8 cellular contexts compared by ENCODE assay signal in the genomic region with DNA sequence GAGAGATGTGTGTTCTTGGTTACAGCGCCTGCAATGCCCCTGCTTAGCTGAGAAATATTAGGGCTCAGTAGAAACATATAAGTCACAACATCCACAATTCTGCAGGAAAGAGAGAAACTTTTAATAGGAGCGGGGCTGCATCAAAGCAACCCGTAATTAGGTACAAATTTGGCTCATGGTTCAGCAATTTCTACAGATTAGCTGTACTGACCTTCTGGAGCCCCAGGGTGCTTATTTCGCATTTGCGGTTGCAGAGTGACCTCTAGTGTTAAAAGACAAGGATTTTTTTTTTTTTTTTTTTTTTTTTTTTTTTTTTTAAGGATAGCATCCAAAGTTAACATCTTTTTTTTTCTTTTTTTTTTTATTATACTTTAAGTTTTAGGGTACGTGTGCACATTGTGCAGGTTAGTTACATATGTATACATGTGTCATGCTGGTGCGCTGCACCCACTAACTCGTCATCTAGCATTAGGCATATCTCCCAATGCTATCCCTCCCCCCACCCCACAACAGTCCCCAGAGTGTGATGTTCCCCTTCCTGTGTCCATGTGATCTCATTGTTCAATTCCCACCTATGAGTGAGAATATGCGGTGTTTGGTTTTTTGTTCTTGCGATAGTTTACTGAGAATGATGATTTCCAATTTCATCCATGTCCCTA.
DNase-seq lines count a peak whose midpoint lies in the region; ATAC-seq and TF ChIP-seq lines count a peak whose summit lies in the region.
"Not testable (repeated sequence)": the region's sequence is repeated elsewhere in the genome, so short reads cannot be mapped to it uniquely, and the experiment has no call there.

No MANE protein-coding gene starts in this region.

- H3K4me3 ChIP-seq in OCI-LY7 (ENCODE audit: low read depth, low read length, poor library complexity, severe bottlenecking); fibroblast of mammary gland (ENCODE audit: control insufficient read depth, low read depth, low read length); lower lobe of right lung; vagina: not testable (repeated sequence)

- ATAC-seq in activated T-cell treated with anti-CD3 and anti-CD28 coated beads, Interleukin-2, amount 50 U/mL, for 72 hours (replicated peaks in 1 of 2); lower lobe of right lung: not testable (repeated sequence)

- not testable (repeated sequence) for H3K9me3 ChIP-seq in OCI-LY7 (ENCODE audit: low read length); lower lobe of right lung; vagina

- TF ChIP-seq POLR2A in vagina (IDR thresholded peaks at IDR 0.05) = not testable (repeated sequence)

- intact Hi-C loops in OCI-LY7 (cut with micrococcal nuclease; ENCODE audit: unreplicated experiment) = loop anchor here (2.0 kb wide), 1 partner anchor 386 kb away; no protein-coding TSS in a partner anchor
- intact Hi-C loops in lower lobe of right lung (cut with DNase I); vagina (cut with DNase I): not testable (repeated sequence)

- peaks cover 25% of the 10 kb centered on the region for H3K27me3 ChIP-seq in lower lobe of right lung (ENCODE audit: low read depth)
- H3K27me3 ChIP-seq in vagina = not testable (repeated sequence)

- H3K4me1 ChIP-seq in OCI-LY7 (ENCODE audit: insufficient read depth, low read length, poor library complexity, severe bottlenecking); lower lobe of right lung; vagina: not testable (repeated sequence)

- not testable (repeated sequence) for H4K20me1 ChIP-seq in OCI-LY7 (ENCODE audit: insufficient read depth, low read length)

- H3K4me1 Mint-ChIP-seq in activated T-cell treated with anti-CD3 and anti-CD28 coated beads, Interleukin-2, amount 50 U/mL, for 72 hours (ENCODE audit: low read depth) = not testable (repeated sequence)

- H3K79me2 ChIP-seq in OCI-LY7 (ENCODE audit: insufficient read depth, low read depth, low read length) = not testable (repeated sequence)

- DNase-seq in ELR (ENCODE audit: low read depth) (peak; percentile 73), HEK293T (ENCODE audit: extremely low spot score) (peak; percentile 59), NCI-H1092 treated with DMSO at 0.1 percent for 48 hours (lab: John Stamatoyannopoulos, UW) (peak; percentile 9), OCI-LY7 (ENCODE audit: low spot score) (peak; percentile 54), fibroblast of mammary gland (ENCODE audit: low read depth) (peak; percentile 52)
- DNase-seq in activated T-cell treated with anti-CD3 and anti-CD28 coated beads, Interleukin-2, amount 50 U/mL, for 72 hours = peak; percentile 8 to 18
- not testable (repeated sequence) for DNase-seq in lower lobe of right lung; vagina (ENCODE audit: extremely low spot score in 2 of 2)

- not testable (repeated sequence) for H3K36me3 Mint-ChIP-seq in activated T-cell treated with anti-CD3 and anti-CD28 coated beads, Interleukin-2, amount 50 U/mL, for 72 hours (ENCODE audit: insufficient read depth in 2 of 2)

- not testable (repeated sequence) for H3K9me2 ChIP-seq in OCI-LY7 (ENCODE audit: insufficient read depth, low read length)

- H3K27ac ChIP-seq in OCI-LY7 (ENCODE audit: low read depth, low read length, poor library complexity, severe bottlenecking); lower lobe of right lung; vagina: not testable (repeated sequence)

- POLR2A ChIA-PET in HEK293T (lab: Yijun Ruan, JAX); OCI-LY7 (lab: Charles Lee): not testable (repeated sequence)

- CTCF ChIA-PET in HEK293T (lab: Yijun Ruan, JAX) = interaction anchor here (0.6 to 1.2 kb wide), 5 partner anchors 9 to 133 kb away, joined by 3 to 9 read pairs (median 3); no protein-coding TSS in a partner anchor
- CTCF ChIA-PET in OCI-LY7 (lab: Charles Lee; ENCODE audit: unreplicated experiment) = not testable (repeated sequence)

- not testable (repeated sequence) for H3K36me3 ChIP-seq in OCI-LY7 (ENCODE audit: insufficient read depth, low read length); lower lobe of right lung; vagina

- H2AFZ ChIP-seq in OCI-LY7 (ENCODE audit: low read length) = not testable (repeated sequence)

- H3K4me2 ChIP-seq in OCI-LY7 (ENCODE audit: low read length) = not testable (repeated sequence)

- peaks cover 27% of the 10 kb centered on the region for H3K27me3 Mint-ChIP-seq in activated T-cell treated with anti-CD3 and anti-CD28 coated beads, Interleukin-2, amount 50 U/mL, for 72 hours (ENCODE audit: low read depth)

- TF ChIP-seq CTCF in OCI-LY7 (conservative IDR thresholded peaks at IDR 0.05; ENCODE audit: low read length) = peak; percentile 65
- peak; percentile 44 for TF ChIP-seq CTCF in fibroblast of mammary gland (conservative IDR thresholded peaks at IDR 0.05; ENCODE audit: control insufficient read depth, insufficient read depth, low read depth, low read length)
- TF ChIP-seq CTCF in lower lobe of right lung (IDR thresholded peaks at IDR 0.05) = peak; percentile 27
- peak in 2 of 3 experiments; percentile 10 to 33 for TF ChIP-seq CTCF in vagina (IDR thresholded peaks at IDR 0.05)

- H3K27ac Mint-ChIP-seq in activated T-cell treated with anti-CD3 and anti-CD28 coated beads, Interleukin-2, amount 50 U/mL, for 72 hours = not testable (repeated sequence)

- not testable (repeated sequence) for BruUV-seq in OCI-LY7 (replicated peaks; lab: Mats Ljungman, UMichigan)

- not testable (repeated sequence) for H3K9me3 Mint-ChIP-seq in activated T-cell treated with anti-CD3 and anti-CD28 coated beads, Interleukin-2, amount 50 U/mL, for 72 hours

- H3K4me3 Mint-ChIP-seq in activated T-cell treated with anti-CD3 and anti-CD28 coated beads, Interleukin-2, amount 50 U/mL, for 72 hours = not testable (repeated sequence)

TF ChIP-seq in HEK293T, 16 proteins besides CTCF, POLR2A, EP300 and RAD21:
- TF ChIP-seq ZNF384 (IDR thresholded peaks at IDR 0.05) = peak; percentile 99
